In genomic region chr9:38424918-38425317, GRCh38 we compare ENCODE assay signal across 15 cellular contexts. TPM values are rescaled to one million over a fixed set of nuclear protein-coding genes. Genes with fewer than 3 reads are reported as not detected.
A peak's percentile ranks its signal among the peaks of the same experiment; 100 is the strongest.
DNase-seq lines count a peak whose midpoint lies in the region; ATAC-seq and TF ChIP-seq lines count a peak whose summit lies in the region.
"Had no signal": no experiment of that assay in that cellular context is flagged by ENCODE, and none has a peak within 500 bp of the region (broad histone marks: within the 10 kb centered on the region; RNA-seq: fewer than 3 reads in every experiment).

No MANE protein-coding gene starts in this region.

- TF ChIP-seq RAD21 in SK-N-SH (IDR thresholded peaks at IDR 0.05; ENCODE audit: low read length), result no peak

- H3K4me1 Mint-ChIP-seq in endodermal cell, result peaks cover 45% of the 10 kb centered on the region
- H3K4me1 Mint-ChIP-seq: activated naive CD8-positive, alpha-beta T cell treated with anti-CD3 and anti-CD28 coated beads, Interleukin-2, amount 10 ng/mL, durations not matched to agents 7 days and 5 days had no signal

- H3K27ac ChIP-seq in SK-N-SH (ENCODE audit: low read depth in 2 of 2, low read length in 1 of 2) (peak overlapping the region in 1 of 2 experiments; percentile 43; a peak in 2 of 4 replicates), HUES64 (ENCODE audit: low read depth, low read length) (no peak overlapping the region), endodermal cell (ENCODE audit: low read depth, low read length) (no peak overlapping the region)
- H3K27ac ChIP-seq: spleen had no signal

- H3K9me2 ChIP-seq in SK-N-SH, result no peaks in the 10 kb centered on the region

- H3K27me3 ChIP-seq in SK-N-SH (ENCODE audit: insufficient read depth) (peaks cover 49% of the 10 kb centered on the region), HUES64 (ENCODE audit: insufficient read depth, low read length) (peaks cover 56% of the 10 kb centered on the region), endodermal cell (ENCODE audit: control insufficient read depth, insufficient read depth, low read length, poor library complexity, severe bottlenecking) (peaks cover 23% of the 10 kb centered on the region), neuron (ENCODE audit: insufficient read depth, low read length) (no peaks in the 10 kb centered on the region)

- H3K4me1 ChIP-seq in SK-N-SH (ENCODE audit: control insufficient read depth in 1 of 2, insufficient read depth in 2 of 2, low read depth in 1 of 2, low read length in 1 of 2), result peaks cover 3 to 40% of the 10 kb centered on the region in 2 experiments; a peak in 2 of 4 replicates
- H3K4me1 ChIP-seq in HUES64 (ENCODE audit: insufficient read depth, low read length), result peaks cover 39% of the 10 kb centered on the region
- H3K4me1 ChIP-seq in endodermal cell (ENCODE audit: control insufficient read depth, insufficient read depth, low read length), result peaks cover 15% of the 10 kb centered on the region
- peaks cover 40% of the 10 kb centered on the region for H3K4me1 ChIP-seq in neuron (ENCODE audit: insufficient read depth, low read length)

- CTCF ChIA-PET in SK-N-SH (lab: Yijun Ruan, JAX), result interaction anchor here (1.3 kb wide), 1 partner anchor 7 kb away, joined by 4 read pairs; no protein-coding TSS in a partner anchor

- H3K27me3 Mint-ChIP-seq in endodermal cell (ENCODE audit: insufficient read depth), result peaks cover 29% of the 10 kb centered on the region

- H3K4me3 Mint-ChIP-seq in endodermal cell, result peak overlapping the region; percentile 43
- H3K4me3 Mint-ChIP-seq: activated naive CD8-positive, alpha-beta T cell treated with anti-CD3 and anti-CD28 coated beads, Interleukin-2, amount 10 ng/mL, durations not matched to agents 7 days and 5 days had no signal

- 0 out of 2 replicates have a peak overlapping the region, but pooled peaks have one; percentile 44 for H3K4me2 ChIP-seq in SK-N-SH

- H2AFZ ChIP-seq in SK-N-SH (ENCODE audit: low read depth), result no peak overlapping the region
- no peak overlapping the region for H2AFZ ChIP-seq in neuron (ENCODE audit: low read depth, low read length)

- no peaks in the 10 kb centered on the region for H3K79me2 ChIP-seq in SK-N-SH (ENCODE audit: insufficient read depth)

- no peaks in the 10 kb centered on the region for H3K9me3 Mint-ChIP-seq in endodermal cell
- H3K9me3 Mint-ChIP-seq: activated naive CD8-positive, alpha-beta T cell treated with anti-CD3 and anti-CD28 coated beads, Interleukin-2, amount 10 ng/mL, durations not matched to agents 7 days and 5 days had no signal

- H3K9ac ChIP-seq in SK-N-SH (no peak overlapping the region), HUES64 (ENCODE audit: low read depth, low read length) (no peak overlapping the region), endodermal cell (ENCODE audit: extremely low read depth, low read length, poor library complexity, severe bottlenecking) (no peak overlapping the region)

- ATAC-seq in SK-N-SH treated with all-trans-retinoic acid at 6 μM for 48 hours (no peak), GM18867 (IDR thresholded peaks at IDR 0.05; ENCODE audit: unreplicated experiment) (no peak)
- ATAC-seq: activated CD4-positive, CD25-positive, alpha-beta regulatory T cell treated with anti-CD3 and anti-CD28 coated beads, Interleukin-2, amount 50 U/mL, for 24 hours had no signal

- H3K36me3 ChIP-seq in SK-N-SH (replicated peaks in 1 of 2; ENCODE audit: control insufficient read depth in 1 of 2, insufficient read depth in 2 of 2, low read length in 1 of 2) (no peaks in the 10 kb centered on the region), HUES64 (ENCODE audit: insufficient read depth, low read length) (no peaks in the 10 kb centered on the region), endodermal cell (ENCODE audit: control insufficient read depth, insufficient read depth, low read length) (no peaks in the 10 kb centered on the region), neuron (ENCODE audit: insufficient read depth, low read length) (no peaks in the 10 kb centered on the region)
- H3K36me3 ChIP-seq: gastroesophageal sphincter, spleen had no signal

- H3K4me3 ChIP-seq in SK-N-SH (ENCODE audit: low read depth in 2 of 2, low read length in 1 of 2) (peak overlapping the region in 1 of 2 experiments; percentile 56; a peak in 1 of 4 replicates), HUES64 (ENCODE audit: low read length) (peak overlapping the region; percentile 57; the same call in 1 of the 2 replicates), endodermal cell (ENCODE audit: low read length) (peak overlapping the region; percentile 68), neuron (ENCODE audit: low read length) (peak overlapping the region; percentile 69)

- H3K27ac Mint-ChIP-seq in endodermal cell, result no peak overlapping the region
- H3K27ac Mint-ChIP-seq: activated naive CD8-positive, alpha-beta T cell treated with anti-CD3 and anti-CD28 coated beads, Interleukin-2, amount 10 ng/mL, durations not matched to agents 7 days and 5 days had no signal

- H3K9me3 ChIP-seq in SK-N-SH (no peaks in the 10 kb centered on the region), HUES64 (ENCODE audit: insufficient read depth, low read depth, low read length) (no peaks in the 10 kb centered on the region), endodermal cell (ENCODE audit: control insufficient read depth, low read length) (no peaks in the 10 kb centered on the region), neuron (ENCODE audit: low read length) (no peaks in the 10 kb centered on the region)
- H3K9me3 ChIP-seq: gastroesophageal sphincter, spleen had no signal

- H4K20me1 ChIP-seq in SK-N-SH (ENCODE audit: insufficient read depth), result no peaks in the 10 kb centered on the region

- POLR2A ChIA-PET in SK-N-SH (lab: Yijun Ruan, JAX), result interaction anchor here (0.6 kb wide), 1 partner anchor 566 kb away, joined by 3 read pairs; no protein-coding TSS in a partner anchor

- TF ChIP-seq EP300 in SK-N-SH (IDR thresholded peaks at IDR 0.05; ENCODE audit: borderline replicate concordance in 1 of 2, low read depth in 1 of 2, low read length in 1 of 2), result no peak

- TF ChIP-seq CTCF in SK-N-SH (IDR thresholded peaks at IDR 0.05) (no peak), endodermal cell (conservative IDR thresholded peaks at IDR 0.05) (no peak)

- H3F3A ChIP-seq in SK-N-SH (replicated peaks; ENCODE audit: insufficient read depth), result no peaks in the 10 kb centered on the region

- no peaks in the 10 kb centered on the region for H3K36me3 Mint-ChIP-seq in endodermal cell (ENCODE audit: low read depth)
- H3K36me3 Mint-ChIP-seq: activated naive CD8-positive, alpha-beta T cell treated with anti-CD3 and anti-CD28 coated beads, Interleukin-2, amount 10 ng/mL, durations not matched to agents 7 days and 5 days had no signal

- 60% methylated on average over 4 of the region's 4 CpGs for WGBS in SK-N-SH (ENCODE audit: low lambda C conversion rate)
- 90% methylated on average over 4 of the region's 4 CpGs for WGBS in HUES64
- whole genome bisulfite sequencing in endodermal cell (ENCODE audit: insufficient coverage in 1 of 2, insufficient read length in 1 of 2), 2 experiments, result 86 to 88% methylated on average over 3 to 4 of the region's 4 CpGs

- no peak for DNase-seq in SK-N-SH
- DNase-seq in endodermal cell, result peak; percentile 17
- no peak for DNase-seq in inferior parietal cortex (ENCODE audit: extremely low spot score)
- no peak for DNase-seq in glomerular visceral epithelial cell (ENCODE audit: extremely low spot score)
- DNase-seq: cerebellar nuclear complex; kidney; spleen; stimulated activated naive CD4-positive, alpha-beta T cell had no signal

TF ChIP-seq in SK-N-SH, 30 proteins besides CTCF, POLR2A, EP300 and RAD21 (continues in another document):
- TF ChIP-seq NFIC (IDR thresholded peaks at IDR 0.05; ENCODE audit: borderline replicate concordance) (no peak), TAF1 (IDR thresholded peaks at IDR 0.05; ENCODE audit: borderline replicate concordance, low read depth, low read length) (no peak), GATA2 (CRISPR knock-in tag; IDR thresholded peaks at IDR 0.05) (no peak), USF2 (IDR thresholded peaks at IDR 0.05; ENCODE audit: borderline replicate concordance, low read depth, low read length) (no peak), RXRA (IDR thresholded peaks at IDR 0.05; ENCODE audit: borderline replicate concordance, low read depth) (no peak), FOXJ3 (CRISPR knock-in tag; IDR thresholded peaks at IDR 0.05) (no peak)

TF ChIP-seq in SK-N-SH treated with all-trans-retinoic acid at 6 μM for 48 hours, 23 proteins besides CTCF, POLR2A, EP300 and RAD21 (continues in another document):
- no peak for TF ChIP-seq GLIS3 (CRISPR knock-in tag; IDR thresholded peaks at IDR 0.05)
- TF ChIP-seq ZNF565 (CRISPR knock-in tag; conservative IDR thresholded peaks at IDR 0.05; ENCODE audit: low read depth), result no peak
- TF ChIP-seq ZFP30 (CRISPR knock-in tag; IDR thresholded peaks at IDR 0.05), result no peak
- TF ChIP-seq RARB (CRISPR knock-in tag; IDR thresholded peaks at IDR 0.05), result no peak
- TF ChIP-seq ARNTL (CRISPR knock-in tag; IDR thresholded peaks at IDR 0.05; ENCODE audit: borderline replicate concordance, low read depth), result no peak
- no peak for TF ChIP-seq PPARA (CRISPR knock-in tag; IDR thresholded peaks at IDR 0.05; ENCODE audit: borderline replicate concordance)
- TF ChIP-seq TCF4 (CRISPR knock-in tag; IDR thresholded peaks at IDR 0.05; ENCODE audit: borderline replicate concordance), result no peak
- no peak for TF ChIP-seq SNAI2 (CRISPR knock-in tag; IDR thresholded peaks at IDR 0.05)
- no peak for TF ChIP-seq CREB5 (CRISPR knock-in tag; IDR thresholded peaks at IDR 0.05; ENCODE audit: low read depth)

RNA-seq across cellular contexts. Expression of gene IGFBPL1, which starts 0.7 kb away (rescaled TPM):
- polyA plus RNA-seq in SK-N-SH (2012; rRNA removed), result 0.41 and 1.5 TPM in 2 replicates
- 0.63 and 1.5 TPM in 2 replicates for polyA plus RNA-seq in SK-N-SH (2012; cell fraction: cytosol; rRNA removed)
- polyA plus RNA-seq in SK-N-SH (2012; cell fraction: nucleus; rRNA removed), result 0.07 and 0.19 TPM in 2 replicates
- polyA plus RNA-seq in HUES64 (2013, experiment 1 of 2), result 42.9 TPM
- polyA plus RNA-seq in HUES64 (2013, experiment 2 of 2), result 58.5 TPM
- total RNA-seq in endodermal cell, result 10 to 100 TPM; 40.5 to 90.3 TPM
- polyA plus RNA-seq in endodermal cell (2013, experiment 1 of 2), result 113 TPM
- polyA plus RNA-seq in endodermal cell (2013, experiment 2 of 2), result 112 TPM
- total RNA-seq: activated naive CD8-positive, alpha-beta T cell treated with anti-CD3 and anti-CD28 coated beads, Interleukin-2, amount 10 ng/mL, durations not matched to agents 7 days and 5 days; spleen had no signal
- polyA plus RNA-seq: spleen had no signal

RNA-seq across cellular contexts. Expression of gene ALDH1B1, which starts 32.4 kb away (rescaled TPM):
- 16.5 and 18.4 TPM in 2 replicates for polyA plus RNA-seq in SK-N-SH (2012; rRNA removed)
- polyA plus RNA-seq in SK-N-SH (2012; cell fraction: cytosol; rRNA removed), result 13.5 and 17.5 TPM in 2 replicates
- 5.5 and 8.1 TPM in 2 replicates for polyA plus RNA-seq in SK-N-SH (2012; cell fraction: nucleus; rRNA removed)
- polyA plus RNA-seq in HUES64 (2013, experiment 1 of 2), result 39.9 TPM
- polyA plus RNA-seq in HUES64 (2013, experiment 2 of 2), result 43.5 TPM
- total RNA-seq in endodermal cell, result 10 to 100 TPM; 47.7 to 59.9 TPM
- 22.3 TPM for polyA plus RNA-seq in endodermal cell (2013, experiment 1 of 2)
- 20.0 TPM for polyA plus RNA-seq in endodermal cell (2013, experiment 2 of 2)
